Comparison of ENCODE assay signal across 8 cellular contexts in genomic region chr5:129461816-129462396, GRCh38. TPM values are rescaled to one million over a fixed set of nuclear protein-coding genes. Genes with fewer than 3 reads are reported as not detected.
A peak's percentile ranks its signal among the peaks of the same experiment; 100 is the strongest.
DNase-seq lines count a peak whose midpoint lies in the region; ATAC-seq and TF ChIP-seq lines count a peak whose summit lies in the region.

No MANE protein-coding gene starts in this region.

- H3K27ac ChIP-seq in neural progenitor cell = no peak overlapping the region
- no peak overlapping the region for H3K27ac ChIP-seq in CD8-positive, alpha-beta T cell (ENCODE audit: low read depth, low read length)

- H3K4me3 ChIP-seq in neural progenitor cell (peak overlapping the region; percentile 75), lower leg skin (ENCODE audit: low read depth, poor library complexity, severe bottlenecking) (no peak overlapping the region)
- H3K4me3 ChIP-seq in CD8-positive, alpha-beta T cell (ENCODE audit: low read depth, low read length) = no peak overlapping the region

- DNase-seq in Calu3 (no peak), chondrocyte (ENCODE audit: low spot score) (no peak), neural progenitor cell (ENCODE audit: low spot score) (no peak), LoVo (ENCODE audit: low spot score) (no peak), SHP77 treated with DMSO at 0.1 percent for 48 hours (lab: John Stamatoyannopoulos, UW) (no peak), lower leg skin (ENCODE audit: low spot score in 2 of 2) (no peak)
- DNase-seq in CD8-positive, alpha-beta T cell = no peak

- H3F3A ChIP-seq in neural progenitor cell (ENCODE audit: low read depth) = peaks cover 9% of the 10 kb centered on the region

- H3K27me3 ChIP-seq in neural progenitor cell = peaks cover 15% of the 10 kb centered on the region
- no peaks in the 10 kb centered on the region for H3K27me3 ChIP-seq in CD8-positive, alpha-beta T cell (ENCODE audit: insufficient read depth, low read length)

- H3K9ac ChIP-seq in neural progenitor cell = no peak overlapping the region

- H3K4me1 Mint-ChIP-seq in Calu3 (ENCODE audit: low read depth, unreplicated experiment) (peaks cover 9% of the 10 kb centered on the region), chondrocyte (ENCODE audit: low read depth) (peaks cover 16% of the 10 kb centered on the region), neural progenitor cell (peaks cover 17% of the 10 kb centered on the region)
- peaks cover 11% of the 10 kb centered on the region for H3K4me1 Mint-ChIP-seq in CD8-positive, alpha-beta T cell (ENCODE audit: low read depth)

- H4K20me1 ChIP-seq in neural progenitor cell (ENCODE audit: low read depth) = peaks cover 3% of the 10 kb centered on the region

- peaks cover 37% of the 10 kb centered on the region for H3K79me2 ChIP-seq in neural progenitor cell (ENCODE audit: low read depth)

- no peaks in the 10 kb centered on the region for H3K9me3 Mint-ChIP-seq in Calu3 (ENCODE audit: low read depth, unreplicated experiment)
- no peaks in the 10 kb centered on the region for H3K9me3 Mint-ChIP-seq in chondrocyte (ENCODE audit: low read depth)
- H3K9me3 Mint-ChIP-seq in neural progenitor cell = no peaks in the 10 kb centered on the region
- no peaks in the 10 kb centered on the region for H3K9me3 Mint-ChIP-seq in CD8-positive, alpha-beta T cell

- H3K36me3 ChIP-seq in neural progenitor cell = no peaks in the 10 kb centered on the region
- H3K36me3 ChIP-seq in CD8-positive, alpha-beta T cell (ENCODE audit: insufficient read depth, low read length) = no peaks in the 10 kb centered on the region

- peaks cover 9% of the 10 kb centered on the region for H3K27me3 Mint-ChIP-seq in Calu3 (ENCODE audit: unreplicated experiment)
- H3K27me3 Mint-ChIP-seq in chondrocyte (ENCODE audit: low read depth) = peaks cover 42% of the 10 kb centered on the region
- H3K27me3 Mint-ChIP-seq in neural progenitor cell (ENCODE audit: insufficient read depth, low read depth) = peaks cover 8% of the 10 kb centered on the region
- peaks cover 36% of the 10 kb centered on the region for H3K27me3 Mint-ChIP-seq in CD8-positive, alpha-beta T cell (ENCODE audit: low read depth)

- peak; percentile 2 for ATAC-seq in HG03103 (IDR thresholded peaks at IDR 0.05; ENCODE audit: low read depth, unreplicated experiment)
- ATAC-seq in CD8-positive, alpha-beta T cell = no peak

- H3K4me3 Mint-ChIP-seq in Calu3 (ENCODE audit: low read depth, unreplicated experiment) = peak overlapping the region; percentile 78
- peak overlapping the region; percentile 67 for H3K4me3 Mint-ChIP-seq in chondrocyte (ENCODE audit: unreplicated experiment)
- peak overlapping the region; percentile 90 for H3K4me3 Mint-ChIP-seq in neural progenitor cell
- no peak overlapping the region for H3K4me3 Mint-ChIP-seq in CD8-positive, alpha-beta T cell

- TF ChIP-seq CTCF in Calu3 (IDR thresholded peaks at IDR 0.05; ENCODE audit: unreplicated experiment) (no peak), chondrocyte (IDR thresholded peaks at IDR 0.05) (peak; percentile 32), neural progenitor cell (IDR thresholded peaks at IDR 0.05) (no peak), lower leg skin (IDR thresholded peaks at IDR 0.05) (no peak)
- TF ChIP-seq CTCF in CD8-positive, alpha-beta T cell (IDR thresholded peaks at IDR 0.05) = no peak

- H3K4me2 ChIP-seq in neural progenitor cell = peak overlapping the region; percentile 96

- CTCF ChIA-PET in Calu3 (lab: Charles Lee) = interaction anchor here (0.9 to 1.3 kb wide), 2 partner anchors 17 to 306 kb away, joined by 5 read pairs; no protein-coding TSS in a partner anchor
- CTCF ChIA-PET in CD8-positive, alpha-beta T cell (lab: Charles Lee) = no interaction called here

- intact Hi-C loops in Calu3 (cut with micrococcal nuclease; ENCODE audit: unreplicated experiment) (loop anchor here (2.0 to 10.0 kb wide), 2 partner anchors 307 to 347 kb away; no protein-coding TSS in a partner anchor), lower leg skin (cut with DNase I; ENCODE audit: low total_unique reads) (no loop called here)
- intact Hi-C loops in CD8-positive, alpha-beta T cell (cut with DNase I, micrococcal nuclease) = no loop called here

- H3K4me1 ChIP-seq in neural progenitor cell = peaks cover 15% of the 10 kb centered on the region
- H3K4me1 ChIP-seq in CD8-positive, alpha-beta T cell (ENCODE audit: insufficient read depth, low read length) = no peaks in the 10 kb centered on the region

- peaks cover 24% of the 10 kb centered on the region for H3K36me3 Mint-ChIP-seq in Calu3 (ENCODE audit: insufficient read depth, unreplicated experiment)
- H3K36me3 Mint-ChIP-seq in chondrocyte (ENCODE audit: low read depth) = no peaks in the 10 kb centered on the region
- no peaks in the 10 kb centered on the region for H3K36me3 Mint-ChIP-seq in neural progenitor cell
- no peaks in the 10 kb centered on the region for H3K36me3 Mint-ChIP-seq in CD8-positive, alpha-beta T cell

- WGBS in lower leg skin, 2 donors = 66 to 71% methylated on average over 13 of the region's 13 CpGs

- H3K27ac Mint-ChIP-seq in Calu3 (ENCODE audit: unreplicated experiment) = no peak overlapping the region
- no peak overlapping the region for H3K27ac Mint-ChIP-seq in chondrocyte (ENCODE audit: unreplicated experiment)
- H3K27ac Mint-ChIP-seq in neural progenitor cell = no peak overlapping the region
- H3K27ac Mint-ChIP-seq in CD8-positive, alpha-beta T cell = no peak overlapping the region

- POLR2A ChIA-PET in CD8-positive, alpha-beta T cell (lab: Charles Lee) = no interaction called here

- peak overlapping the region; percentile 89 for H2AFZ ChIP-seq in neural progenitor cell (replicated peaks)

- BruUV-seq in Calu3 (replicated peaks; lab: Mats Ljungman, UMichigan) = no TSS peak

- H3K9me3 ChIP-seq in neural progenitor cell (ENCODE audit: low read depth) = no peaks in the 10 kb centered on the region
- H3K9me3 ChIP-seq in CD8-positive, alpha-beta T cell (ENCODE audit: low read length) = no peaks in the 10 kb centered on the region

- no peak for TF ChIP-seq POLR2A in lower leg skin (IDR thresholded peaks at IDR 0.05)

RNA-seq across cellular contexts. Expression of gene ADAMTS19, which starts 1.8 kb away (rescaled TPM):
- total RNA-seq in Calu3 (2022) (0.15 TPM in 1 of 2 replicates, not detected in the other), chondrocyte (0.08 to 0.12 TPM in 2 of 3 replicates, not detected in the other), neural progenitor cell (ENCODE audit: low replicate concordance) (11.1 and 23.3 TPM in 2 replicates), lower leg skin (under 1 TPM in 1 of 4 donors, not detected in 3; 0.13 TPM)
- not detected for total RNA-seq in CD8-positive, alpha-beta T cell

Comparison
In these comparisons a context has a peak if more than half of its experiments do, and no peak if none do; other contexts are left out.
1. RNA of gene ADAMTS19, which starts 1.8 kb away (total RNA-seq): 11.1 to 23.3 TPM in neural progenitor cell; 0.15 TPM in Calu3, 0.08 to 0.12 TPM in chondrocyte, 0.13 TPM in lower leg skin and not detected in CD8-positive, alpha-beta T cell; every median in the first group is over 10 times any median in the second.